12 cellular contexts compared by ENCODE assay signal in the genomic region with DNA sequence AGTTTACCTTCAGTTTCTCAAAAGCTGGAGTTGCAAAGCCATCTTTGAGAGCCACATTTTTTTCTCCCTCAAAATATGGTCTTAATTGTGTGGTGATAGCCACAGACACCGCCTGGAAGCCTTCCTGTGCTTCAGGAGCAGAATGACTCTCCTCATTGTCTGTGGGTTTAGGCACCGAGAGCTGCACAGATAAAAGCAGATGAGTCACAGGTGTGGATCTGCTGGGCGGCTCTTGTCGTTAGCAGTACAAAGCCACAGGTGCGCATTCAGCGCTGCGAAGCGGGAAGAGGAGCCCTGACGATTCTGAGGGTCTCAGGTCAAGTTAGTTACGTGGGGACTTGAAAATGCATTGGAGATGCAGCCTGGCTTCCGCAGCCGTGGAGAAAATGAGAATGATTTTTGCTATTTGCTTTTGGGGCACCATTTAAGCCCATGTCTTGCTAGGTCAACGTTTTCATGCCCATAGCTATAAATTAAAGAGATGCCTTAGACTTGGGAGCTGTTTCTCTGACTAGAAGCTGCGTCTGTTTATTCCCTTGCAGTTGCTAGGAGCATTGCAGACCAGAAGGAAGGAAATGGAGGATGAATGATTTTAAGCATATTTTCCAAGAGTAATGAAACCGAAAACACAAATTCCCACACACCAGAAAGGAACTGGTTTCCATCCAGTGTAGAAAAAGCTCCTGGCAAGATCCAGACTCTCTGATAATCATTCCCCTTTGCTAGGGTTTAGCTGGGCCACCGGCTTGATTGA. TPM values are rescaled to one million over a fixed set of nuclear protein-coding genes. Genes with fewer than 3 reads are reported as not detected.
DNase-seq lines count a peak whose midpoint lies in the region; ATAC-seq, FAIRE-seq and TF ChIP-seq lines count a peak whose summit lies in the region.
"Had no signal": no experiment of that assay in that cellular context is flagged by ENCODE, and none has a peak within 500 bp of the region (broad histone marks: within the 10 kb centered on the region; RNA-seq: fewer than 3 reads in every experiment).

No MANE protein-coding gene starts in this region.

- DNase-seq in activated CD8-positive, alpha-beta memory T cell treated with anti-CD3 and anti-CD28 coated beads for 24 hours = peak; percentile 60
- DNase-seq in activated CD8-positive, alpha-beta memory T cell treated with anti-CD3 and anti-CD28 coated beads, Interleukin-2, amount 50 U/mL, for 4 hours = no peak
- peak; percentile 58 for DNase-seq in amniotic epithelial cell (ENCODE audit: low read depth)
- DNase-seq in naive thymus-derived CD4-positive, alpha-beta T cell = peak in 1 of 9 donors; percentile 38
- peak; percentile 29 for DNase-seq in type B pancreatic cell (ENCODE audit: extremely low spot score, unreplicated experiment)
- no peak for DNase-seq in frontal cortex (ENCODE audit: low spot score in 2 of 2)
- no peak for DNase-seq in HUDEP-2 (lab: John Stamatoyannopoulos, UW; ENCODE audit: unreplicated experiment in 76 of 76)
- DNase-seq: NCI-H2107, SW 1271 had no signal

- H3K4me1 Mint-ChIP-seq in naive thymus-derived CD4-positive, alpha-beta T cell = peaks cover 8 to 20% (median 16%) of the 10 kb centered on the region in 7 donors
- peaks cover 15% of the 10 kb centered on the region for H3K4me1 Mint-ChIP-seq in type B pancreatic cell (ENCODE audit: unreplicated experiment)

- no peak overlapping the region for H3K27ac Mint-ChIP-seq in naive thymus-derived CD4-positive, alpha-beta T cell
- H3K27ac Mint-ChIP-seq in type B pancreatic cell = no peak overlapping the region

- peaks cover 0 to 8% (median 1%) of the 10 kb centered on the region in 11 donors for H3K9me3 Mint-ChIP-seq in naive thymus-derived CD4-positive, alpha-beta T cell
- peaks cover 6% of the 10 kb centered on the region for H3K9me3 Mint-ChIP-seq in type B pancreatic cell

- CTCF ChIA-PET in naive thymus-derived CD4-positive, alpha-beta T cell (lab: Charles Lee) = no interaction called here

- FAIRE-seq in frontal cortex (lab: Jason Lieb, UNC) = no peak

- peak; percentile 50 for ATAC-seq in naive thymus-derived CD4-positive, alpha-beta T cell
- ATAC-seq in GM19397 (IDR thresholded peaks at IDR 0.05; ENCODE audit: unreplicated experiment) = no peak

- peaks cover 0 to 7% (median 0%) of the 10 kb centered on the region in 5 donors for H3K36me3 Mint-ChIP-seq in naive thymus-derived CD4-positive, alpha-beta T cell
- no peaks in the 10 kb centered on the region for H3K36me3 Mint-ChIP-seq in type B pancreatic cell

- no peak for TF ChIP-seq CTCF in type B pancreatic cell (conservative IDR thresholded peaks at IDR 0.05)

- H3K27me3 ChIP-seq in naive thymus-derived CD4-positive, alpha-beta T cell (ENCODE audit: control insufficient read depth in 2 of 2, insufficient read depth in 2 of 2, low read length in 2 of 2) = no peaks in the 10 kb centered on the region

- H3K4me1 ChIP-seq in naive thymus-derived CD4-positive, alpha-beta T cell (ENCODE audit: control insufficient read depth in 2 of 2, insufficient read depth in 2 of 2, low read length in 2 of 2) = no peaks in the 10 kb centered on the region

- H3K27ac ChIP-seq in naive thymus-derived CD4-positive, alpha-beta T cell (ENCODE audit: low read depth, low read length) = no peak overlapping the region
- H3K27ac ChIP-seq: epithelial cell of prostate, HL-60 had no signal

- H3K27me3 Mint-ChIP-seq in naive thymus-derived CD4-positive, alpha-beta T cell = peaks cover 0 to 35% (median 12%) of the 10 kb centered on the region in 5 donors
- H3K27me3 Mint-ChIP-seq in type B pancreatic cell = no peaks in the 10 kb centered on the region

- H3K4me3 Mint-ChIP-seq in naive thymus-derived CD4-positive, alpha-beta T cell = peak overlapping the region; percentile 19 to 86 (median 42)
- no peak overlapping the region for H3K4me3 Mint-ChIP-seq in type B pancreatic cell

- peaks cover 0 to 1% (median 0%) of the 10 kb centered on the region in 3 experiments for H3K9me3 ChIP-seq in naive thymus-derived CD4-positive, alpha-beta T cell (ENCODE audit: control insufficient read depth in 2 of 3, low read length in 3 of 3)

- intact Hi-C loops in naive thymus-derived CD4-positive, alpha-beta T cell (cut with micrococcal nuclease) = no loop called here

- no peaks in the 10 kb centered on the region for H3K36me3 ChIP-seq in naive thymus-derived CD4-positive, alpha-beta T cell (ENCODE audit: control insufficient read depth in 2 of 3, insufficient read depth in 3 of 3, low read length in 3 of 3)

- H3K4me3 ChIP-seq in naive thymus-derived CD4-positive, alpha-beta T cell (ENCODE audit: low read length) = no peak overlapping the region

- POLR2A ChIA-PET in naive thymus-derived CD4-positive, alpha-beta T cell (lab: Charles Lee) = no interaction called here

RNA-seq across cellular contexts. Expression of a gene that starts 51.5 kb away (rescaled TPM):
- 1 to 10 TPM; 5.4 to 6.5 (median 6.2) TPM for total RNA-seq in naive thymus-derived CD4-positive, alpha-beta T cell
- under 1 TPM; 0.59 to 0.71 TPM for polyA plus RNA-seq in naive thymus-derived CD4-positive, alpha-beta T cell
- 14.6 and 24.1 TPM in 2 replicates for total RNA-seq in type B pancreatic cell (ENCODE audit: low replicate concordance)
- 14.3 TPM for total RNA-seq in frontal cortex

Comparison
In these comparisons a context has a peak if more than half of its experiments do, and no peak if none do; other contexts are left out.
1. DNase-seq: peak in activated CD8-positive, alpha-beta memory T cell treated with anti-CD3 and anti-CD28 coated beads for 24 hours (single experiment), amniotic epithelial cell (single experiment) and type B pancreatic cell (single experiment); none in activated CD8-positive, alpha-beta memory T cell treated with anti-CD3 and anti-CD28 coated beads, Interleukin-2, amount 50 U/mL, for 4 hours (single experiment), frontal cortex (0 of 2) and HUDEP-2 (0 of 76).